Comparison of ENCODE assay signal across 9 cellular contexts in the genomic region with DNA sequence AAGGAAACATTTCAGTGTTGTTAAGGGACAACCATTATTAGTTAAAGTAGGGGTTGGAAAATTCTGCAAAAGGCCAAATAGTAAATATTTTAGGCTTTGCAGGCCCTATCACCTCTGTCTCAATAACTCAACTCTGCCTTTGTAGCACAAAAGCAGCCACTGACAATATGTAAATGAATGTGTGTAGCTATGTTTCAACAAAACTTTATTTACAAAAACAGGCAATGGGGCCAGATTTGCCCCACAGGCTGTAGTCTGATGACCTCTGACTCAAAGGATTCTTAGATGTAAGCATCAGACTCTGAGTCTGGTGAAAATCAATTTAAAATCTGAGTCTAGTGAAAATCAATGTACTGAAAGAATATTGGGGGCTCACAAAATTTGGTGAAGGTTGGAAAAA.
"Had no signal": no experiment of that assay in that cellular context is flagged by ENCODE, and none has a peak within 500 bp of the region (broad histone marks: within the 10 kb centered on the region; RNA-seq: fewer than 3 reads in every experiment).

No MANE protein-coding gene starts in this region.

- H3K9ac ChIP-seq: KMS-11 had no signal

- H3K4me2 ChIP-seq: GM23338, KMS-11 had no signal

- H3K4me3 Mint-ChIP-seq: GM23338, H9 had no signal

- H3K27ac ChIP-seq: HL-60, KMS-11 had no signal

- H3K27ac Mint-ChIP-seq: GM23338 had no signal

- FAIRE-seq: H1, H54 had no signal

- H3K4me3 ChIP-seq: GM23338 had no signal

- H3K9me3 Mint-ChIP-seq: GM23338, H9 had no signal

- ATAC-seq: GM23338 had no signal

- DNase-seq: H9, HCEC 1CT, IMR-90, KBM-7 had no signal

- H2AFZ ChIP-seq: GM23338 had no signal
